Comparison of ENCODE assay signal across 32 cellular contexts in the genomic region with DNA sequence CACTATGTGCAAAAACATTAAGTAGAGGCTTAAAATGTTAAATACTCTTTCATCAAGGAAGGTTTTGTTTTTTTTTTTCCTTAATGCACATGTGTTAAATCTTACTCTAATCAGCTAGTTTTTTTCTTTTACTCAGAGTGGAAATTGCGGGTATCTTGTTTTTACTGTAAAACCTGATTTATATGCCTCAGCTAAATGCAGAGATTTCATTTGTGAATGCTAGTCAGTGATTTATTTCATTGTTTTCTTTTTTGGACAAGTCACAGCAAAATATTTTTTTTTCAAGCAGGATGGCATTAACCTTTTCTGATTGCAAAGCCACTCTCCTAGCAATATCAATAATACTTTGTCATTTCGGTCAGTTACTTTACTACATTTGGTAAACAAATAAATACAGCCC.
"Had no signal": no experiment of that assay in that cellular context is flagged by ENCODE, and none has a peak within 500 bp of the region (broad histone marks: within the 10 kb centered on the region; RNA-seq: fewer than 3 reads in every experiment).

No MANE protein-coding gene starts in this region.

- H3K27me3 Mint-ChIP-seq: activated B cell treated with CpG ODN at 0.5 μM for 24 hours; activated CD8-positive, alpha-beta T cell treated with anti-CD3 and anti-CD28 coated beads for 36 hours; activated naive CD4-positive, alpha-beta T cell treated with anti-CD3 and anti-CD28 coated beads, Interleukin-2, amount 50 U/mL, for 24 hours; activated naive CD8-positive, alpha-beta T cell treated with anti-CD3 and anti-CD28 coated beads, Interleukin-2, amount 50 U/mL, for 24 hours; activated T-helper 17 cell treated with anti-CD3 and anti-CD28 coated beads, Interleukin-2, amount 50 U/mL, for 72 hours; progenitor cell of endocrine pancreas; stimulated activated naive CD8-positive, alpha-beta T cell treated with anti-CD3 and anti-CD28 coated beads, Interleukin-15, amount 100 ng/mL, for 72 hours; type B pancreatic cell had no signal

- H3K36me3 ChIP-seq: colonic mucosa, gastroesophageal sphincter, left lung, neutrophil, uterus had no signal

- H3K4me3 ChIP-seq: colonic mucosa, gastroesophageal sphincter, left lung, lung, uterus had no signal

- ATAC-seq: activated CD8-positive, alpha-beta T cell treated with anti-CD3 and anti-CD28 coated beads for 36 hours; activated naive CD8-positive, alpha-beta T cell treated with anti-CD3 and anti-CD28 coated beads, Interleukin-2, amount 50 U/mL, for 24 hours; activated T-cell treated with anti-CD3 and anti-CD28 coated beads, Interleukin-2, amount 50 U/mL, for 4 hours; activated T-helper 17 cell treated with anti-CD3 and anti-CD28 coated beads, Interleukin-2, amount 50 U/mL, for 72 hours; gastroesophageal sphincter; natural killer cell; sciatic nerve; stimulated activated effector memory CD8-positive, alpha-beta T cell treated with anti-CD3 and anti-CD28 coated beads, Interleukin-12 subunit alpha, Interleukin-12 subunit beta, amount 100 ng/mL, for 72 hours; stimulated activated naive CD8-positive, alpha-beta T cell treated with anti-CD3 and anti-CD28 coated beads, Interleukin-15, amount 100 ng/mL, for 72 hours had no signal

- H3K27ac ChIP-seq: colonic mucosa, gastroesophageal sphincter, left lung, neutrophil, uterus had no signal

- H3K9me3 ChIP-seq: colonic mucosa, gastroesophageal sphincter, left lung, neutrophil, uterus had no signal

- H3K27me3 ChIP-seq: colonic mucosa, gastroesophageal sphincter, left lung, neutrophil, uterus had no signal

- H3K27ac Mint-ChIP-seq: activated B cell treated with CpG ODN at 0.5 μM for 24 hours; activated CD8-positive, alpha-beta T cell treated with anti-CD3 and anti-CD28 coated beads for 36 hours; activated naive CD4-positive, alpha-beta T cell treated with anti-CD3 and anti-CD28 coated beads, Interleukin-2, amount 50 U/mL, for 24 hours; activated naive CD8-positive, alpha-beta T cell treated with anti-CD3 and anti-CD28 coated beads, Interleukin-2, amount 50 U/mL, for 24 hours; activated T-helper 17 cell treated with anti-CD3 and anti-CD28 coated beads, Interleukin-2, amount 50 U/mL, for 72 hours; immature natural killer cell; natural killer cell; progenitor cell of endocrine pancreas; stimulated activated effector memory CD8-positive, alpha-beta T cell treated with anti-CD3 and anti-CD28 coated beads, Interleukin-12 subunit alpha, Interleukin-12 subunit beta, amount 100 ng/mL, for 72 hours; stimulated activated naive CD8-positive, alpha-beta T cell treated with anti-CD3 and anti-CD28 coated beads, Interleukin-15, amount 100 ng/mL, for 72 hours; T-helper 1 cell treated with Interleukin-12 subunit alpha and Interleukin-12 subunit beta and Interleukin-4 antibody, amounts not matched to agents 30 μg/mL and 1 μg/mL, for 36 hours; type B pancreatic cell had no signal

- DNase-seq: activated B cell treated with CpG ODN at 0.5 μM for 24 hours; activated CD4-positive, alpha-beta T cell treated with anti-CD3 and anti-CD28 coated beads, Interleukin-2, amount 50 U/mL, for 1 hour; activated CD8-positive, alpha-beta T cell treated with anti-CD3 and anti-CD28 coated beads for 36 hours; activated gamma-delta T cell treated with Interleukin-2 at 50 U/mL for 16 hours; activated naive CD8-positive, alpha-beta T cell treated with anti-CD3 and anti-CD28 coated beads, Interleukin-2, amount 50 U/mL, for 24 hours; activated T-cell treated with anti-CD3 and anti-CD28 coated beads, Interleukin-2, amount 50 U/mL, for 4 hours; cerebellar nuclear complex; effector CD8-positive, alpha-beta T cell; hypothalamus; immature natural killer cell; left lung; mesendoderm; natural killer cell; retina; stimulated activated CD4-positive, alpha-beta T cell treated with anti-CD3 and anti-CD28 coated beads, Interleukin-4, amount 100 ng/mL, for 24 hours; stimulated activated naive CD8-positive, alpha-beta T cell treated with anti-CD3 and anti-CD28 coated beads, Interleukin-15, amount 100 ng/mL, for 72 hours; SW 1271; T-helper 9 cell had no signal

- H3K4me3 Mint-ChIP-seq: activated B cell treated with CpG ODN at 0.5 μM for 24 hours; activated CD8-positive, alpha-beta T cell treated with anti-CD3 and anti-CD28 coated beads for 36 hours; activated naive CD4-positive, alpha-beta T cell treated with anti-CD3 and anti-CD28 coated beads, Interleukin-2, amount 50 U/mL, for 24 hours; activated naive CD8-positive, alpha-beta T cell treated with anti-CD3 and anti-CD28 coated beads, Interleukin-2, amount 50 U/mL, for 24 hours; activated T-cell treated with anti-CD3 and anti-CD28 coated beads, Interleukin-2, amount 50 U/mL, for 4 hours; activated T-helper 17 cell treated with anti-CD3 and anti-CD28 coated beads, Interleukin-2, amount 50 U/mL, for 72 hours; immature natural killer cell; natural killer cell; stimulated activated effector memory CD8-positive, alpha-beta T cell treated with anti-CD3 and anti-CD28 coated beads, Interleukin-12 subunit alpha, Interleukin-12 subunit beta, amount 100 ng/mL, for 72 hours; stimulated activated naive CD8-positive, alpha-beta T cell treated with anti-CD3 and anti-CD28 coated beads, Interleukin-15, amount 100 ng/mL, for 72 hours; T-helper 1 cell treated with Interleukin-12 subunit alpha and Interleukin-12 subunit beta and Interleukin-4 antibody, amounts not matched to agents 30 μg/mL and 1 μg/mL, for 36 hours; type B pancreatic cell had no signal

- H3K36me3 Mint-ChIP-seq: activated naive CD4-positive, alpha-beta T cell treated with anti-CD3 and anti-CD28 coated beads, Interleukin-2, amount 50 U/mL, for 24 hours; immature natural killer cell; natural killer cell; stimulated activated effector memory CD8-positive, alpha-beta T cell treated with anti-CD3 and anti-CD28 coated beads, Interleukin-12 subunit alpha, Interleukin-12 subunit beta, amount 100 ng/mL, for 72 hours; type B pancreatic cell had no signal

- H3K4me1 Mint-ChIP-seq: activated B cell treated with CpG ODN at 0.5 μM for 24 hours; activated naive CD4-positive, alpha-beta T cell treated with anti-CD3 and anti-CD28 coated beads, Interleukin-2, amount 50 U/mL, for 24 hours; activated naive CD8-positive, alpha-beta T cell treated with anti-CD3 and anti-CD28 coated beads, Interleukin-2, amount 50 U/mL, for 24 hours; activated T-helper 17 cell treated with anti-CD3 and anti-CD28 coated beads, Interleukin-2, amount 50 U/mL, for 72 hours; natural killer cell; stimulated activated effector memory CD8-positive, alpha-beta T cell treated with anti-CD3 and anti-CD28 coated beads, Interleukin-12 subunit alpha, Interleukin-12 subunit beta, amount 100 ng/mL, for 72 hours; stimulated activated naive CD8-positive, alpha-beta T cell treated with anti-CD3 and anti-CD28 coated beads, Interleukin-15, amount 100 ng/mL, for 72 hours had no signal

- FAIRE-seq: small intestine, TTC549 had no signal

- H3K4me1 ChIP-seq: colonic mucosa, uterus had no signal

- H3K9me3 Mint-ChIP-seq: activated B cell treated with CpG ODN at 0.5 μM for 24 hours; activated CD8-positive, alpha-beta T cell treated with anti-CD3 and anti-CD28 coated beads for 36 hours; natural killer cell; stimulated activated naive CD8-positive, alpha-beta T cell treated with anti-CD3 and anti-CD28 coated beads, Interleukin-15, amount 100 ng/mL, for 72 hours had no signal
